ENCODE assay signal across 8 cellular contexts in genomic region chr10:101843032-101843991, GRCh38. TPM values are rescaled to one million over a fixed set of nuclear protein-coding genes. Genes with fewer than 3 reads are reported as not detected.
DNase-seq lines count a peak whose midpoint lies in the region; ATAC-seq and TF ChIP-seq lines count a peak whose summit lies in the region.

TSS of gene KCNIP2 (minus strand) at chr10:101843800. CDS start at chr10:101843568, 232 bp downstream.

- no peaks in the 10 kb centered on the region for H3K9me3 Mint-ChIP-seq in memory B cell

- H3K9ac ChIP-seq in colonic mucosa (ENCODE audit: low read depth in 2 of 2, low read length in 2 of 2) = no peak within 1 kb of the TSS

- H3K27me3 Mint-ChIP-seq in memory B cell = no peaks in the 10 kb centered on the region

- DNase-seq in COLO668 (lab: John Stamatoyannopoulos, UW; ENCODE audit: unreplicated experiment) (peak; percentile 67), Kasumi-1 (lab: John Stamatoyannopoulos, UW) (peak; percentile 67 to 79), colonic mucosa (no peak), memory B cell (ENCODE audit: low spot score in 2 of 2) (peak; percentile 62 to 65), ovary (no peak), vagina (ENCODE audit: extremely low spot score in 2 of 2) (no peak)
- DNase-seq in activated CD4-positive, alpha-beta T cell treated with anti-CD3 and anti-CD28 coated beads for 48 hours = peak; percentile 60

- WGBS in ovary, 3 donors = 28 to 33% (median 30%) methylated on average over 51 to 59 of the region's 59 CpGs

- H3K36me3 Mint-ChIP-seq in memory B cell = peaks cover 2% of the 10 kb centered on the region

- H3K27ac ChIP-seq in colonic mucosa = no peak within 1 kb of the TSS
- peak within 1 kb of the TSS; percentile 17 for H3K27ac ChIP-seq in temporal lobe (ENCODE audit: low read depth, low read length)
- no peak within 1 kb of the TSS for H3K27ac ChIP-seq in ovary
- H3K27ac ChIP-seq in vagina = no peak within 1 kb of the TSS

- TF ChIP-seq POLR2A in ovary (IDR thresholded peaks at IDR 0.05) = no peak
- TF ChIP-seq POLR2A in vagina (IDR thresholded peaks at IDR 0.05) = no peak

- peak; percentile 73 for ATAC-seq in memory B cell (ENCODE audit: low read depth)

- H3K4me3 Mint-ChIP-seq in memory B cell = peak within 1 kb of the TSS; percentile 73

- H3K4me1 Mint-ChIP-seq in memory B cell = peaks cover 41% of the 10 kb centered on the region

- H3K27me3 ChIP-seq in colonic mucosa = no peaks in the 10 kb centered on the region
- no peaks in the 10 kb centered on the region for H3K27me3 ChIP-seq in ovary
- no peaks in the 10 kb centered on the region for H3K27me3 ChIP-seq in vagina

- H3K4me3 ChIP-seq in colonic mucosa (no peak within 1 kb of the TSS), ovary (no peak within 1 kb of the TSS), vagina (no peak within 1 kb of the TSS)

- H3K9me3 ChIP-seq in colonic mucosa (no peaks in the 10 kb centered on the region), ovary (no peaks in the 10 kb centered on the region), vagina (no peaks in the 10 kb centered on the region)

- intact Hi-C loops in colonic mucosa (cut with DNase I) (no loop called here), ovary (cut with DNase I) (loop anchor here in 3 of 4 donors (5.0 to 10.0 kb wide), 2 partner anchors 161 to 169 kb away; no protein-coding TSS in a partner anchor), vagina (cut with DNase I) (loop anchor here (10.0 kb wide), 1 partner anchor 161 kb away; no protein-coding TSS in a partner anchor)

- TF ChIP-seq EP300 in ovary (IDR thresholded peaks at IDR 0.05) = no peak

- TF ChIP-seq CTCF in colonic mucosa (IDR thresholded peaks at IDR 0.05) (peak; percentile 24), ovary (IDR thresholded peaks at IDR 0.05) (no peak), vagina (IDR thresholded peaks at IDR 0.05) (no peak)

- peak within 1 kb of the TSS; percentile 64 for H3K27ac Mint-ChIP-seq in memory B cell

- H3K36me3 ChIP-seq in colonic mucosa (no peaks in the 10 kb centered on the region), ovary (no peaks in the 10 kb centered on the region), vagina (peaks cover 0 to 24% of the 10 kb centered on the region in 2 donors)

- H3K4me1 ChIP-seq in colonic mucosa = peaks cover 10% of the 10 kb centered on the region
- H3K4me1 ChIP-seq in ovary (ENCODE audit: insufficient read depth) = peaks cover 8% of the 10 kb centered on the region
- peaks cover 39% of the 10 kb centered on the region for H3K4me1 ChIP-seq in vagina

RNA-seq across cellular contexts. Expression of gene KCNIP2, which starts in this region (rescaled TPM):
- total RNA-seq in colonic mucosa = 1 to 10 TPM; 1.5 to 2.8 TPM
- total RNA-seq in temporal lobe = 7.9 TPM
- total RNA-seq in ovary = 1 to 10 TPM; 1.8 to 8.9 (median 6.8) TPM
- 1 to 10 TPM; 3.6 to 3.7 TPM for polyA plus RNA-seq in ovary
- 5.9 TPM for total RNA-seq in vagina

Comparison
In these comparisons a context has a peak if more than half of its experiments do, and no peak if none do; other contexts are left out.
1. DNase-seq: peak in COLO668 (single experiment), Kasumi-1 (2 of 2), activated CD4-positive, alpha-beta T cell treated with anti-CD3 and anti-CD28 coated beads for 48 hours (single experiment) and memory B cell (2 of 2); none in colonic mucosa (single experiment), ovary (0 of 5) and vagina (0 of 2).